In the genomic region with DNA sequence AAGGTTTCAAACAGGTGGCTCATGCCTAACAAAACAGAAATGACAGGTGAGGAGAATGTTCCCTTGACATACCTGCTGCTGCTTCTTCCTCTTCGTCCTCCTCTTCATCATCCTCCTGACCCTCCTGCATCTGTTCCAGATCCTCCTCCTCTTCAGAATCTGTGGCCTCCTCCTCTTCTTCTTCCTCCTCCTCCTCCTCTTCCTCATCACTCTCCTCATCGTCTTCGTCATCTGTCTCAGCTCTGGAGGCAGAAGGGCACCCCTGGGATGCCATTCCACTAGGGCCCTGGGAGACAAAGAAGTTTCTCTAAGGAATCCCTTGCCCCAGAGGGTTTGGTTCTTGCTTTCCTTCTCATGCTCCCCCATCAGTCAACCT, we compare ENCODE assay signal across 3 cellular contexts.
TF ChIP-seq lines count a peak whose summit lies in the region.

No MANE protein-coding gene starts in this region.

TF ChIP-seq in SK-N-SH, 30 proteins besides CTCF, POLR2A, EP300 and RAD21:
- TF ChIP-seq FOSL2 (IDR thresholded peaks at IDR 0.05; ENCODE audit: borderline replicate concordance, low read depth), result no peak
- TF ChIP-seq MAX (IDR thresholded peaks at IDR 0.05; ENCODE audit: low read depth), result no peak
- TF ChIP-seq SMC3 (IDR thresholded peaks at IDR 0.05; ENCODE audit: low read depth, low read length), result no peak
- TF ChIP-seq USF2 (IDR thresholded peaks at IDR 0.05; ENCODE audit: borderline replicate concordance, low read depth, low read length), result no peak
- TF ChIP-seq SIN3A (IDR thresholded peaks at IDR 0.05; ENCODE audit: borderline replicate concordance, low read depth, low read length), result no peak
- TF ChIP-seq GATA2 (CRISPR knock-in tag; IDR thresholded peaks at IDR 0.05), result no peak

TF ChIP-seq in SK-N-SH treated with all-trans-retinoic acid at 6 μM for 48 hours, 23 proteins besides CTCF, POLR2A, EP300 and RAD21:
- no peak for TF ChIP-seq CREB5 (CRISPR knock-in tag; IDR thresholded peaks at IDR 0.05; ENCODE audit: low read depth)
- TF ChIP-seq CSRNP3 (CRISPR knock-in tag; IDR thresholded peaks at IDR 0.05), result no peak
- no peak for TF ChIP-seq OSR1 (CRISPR knock-in tag; IDR thresholded peaks at IDR 0.05)
- TF ChIP-seq ZNF70 (CRISPR knock-in tag; IDR thresholded peaks at IDR 0.05), result no peak
- no peak for TF ChIP-seq GLIS3 (CRISPR knock-in tag; IDR thresholded peaks at IDR 0.05)
- TF ChIP-seq ZNF565 (CRISPR knock-in tag; conservative IDR thresholded peaks at IDR 0.05; ENCODE audit: low read depth), result no peak
TF ChIP-seq in SK-N-SH treated with all-trans-retinoic acid at 6 μM for 48 hours: peak in this region for 0.

TF ChIP-seq in endothelial cell of umbilical vein, 7 proteins besides CTCF, POLR2A, EP300 and RAD21:
- TF ChIP-seq POLR2AphosphoS5 (IDR thresholded peaks at IDR 0.05; ENCODE audit: insufficient read depth, low read depth, low read length) (no peak), JUN (IDR thresholded peaks at IDR 0.05; ENCODE audit: borderline replicate concordance, insufficient read depth, insufficient read length, low read depth) (no peak), MAX (IDR thresholded peaks at IDR 0.05; ENCODE audit: insufficient read depth, insufficient read length) (no peak), EZH2 (IDR thresholded peaks at IDR 0.05; ENCODE audit: borderline replicate concordance, low read depth, low read length, severe bottlenecking) (no peak), GATA2 (IDR thresholded peaks at IDR 0.05; ENCODE audit: insufficient read depth, insufficient read length, low read depth, low read length) (no peak), MYC (IDR thresholded peaks at IDR 0.05; ENCODE audit: low read depth, low read length) (no peak), FOS (IDR thresholded peaks at IDR 0.05; ENCODE audit: borderline replicate concordance, insufficient read depth, low read length) (no peak)
